Comparison of ENCODE assay signal across 34 cellular contexts in the genomic region with DNA sequence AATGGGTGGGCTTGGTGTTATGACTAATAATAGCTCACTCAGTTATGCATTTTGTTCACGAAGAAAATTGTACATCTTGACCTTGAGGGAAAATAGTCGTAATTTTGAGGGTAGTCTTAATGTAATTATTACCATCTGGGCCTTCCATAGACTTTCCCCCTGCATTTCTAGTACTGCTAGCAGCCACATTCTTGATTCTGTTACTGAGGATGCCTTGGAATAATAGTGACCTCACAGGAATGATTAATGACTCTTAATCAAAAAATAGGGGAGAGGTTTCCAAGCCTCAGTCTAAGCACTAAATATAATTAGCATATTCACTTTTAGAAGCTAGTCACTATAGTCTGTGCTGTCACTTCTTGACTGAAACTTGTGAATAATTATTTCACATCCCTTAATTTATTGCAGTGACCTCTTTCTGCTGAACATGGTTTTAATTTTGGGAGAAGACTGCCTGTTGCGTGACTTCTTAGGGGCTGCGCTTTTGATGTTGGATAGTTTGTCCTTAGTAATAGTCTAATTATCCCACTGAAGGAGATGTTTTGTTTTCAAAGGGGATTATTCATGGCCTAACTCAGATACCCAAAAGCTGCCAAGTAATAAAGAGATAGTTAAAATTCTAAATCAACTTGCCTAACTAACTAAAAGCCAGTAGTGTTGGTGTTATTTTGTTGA.
A peak's percentile ranks its signal among the peaks of the same experiment; 100 is the strongest.
DNase-seq lines count a peak whose midpoint lies in the region; ATAC-seq, FAIRE-seq and TF ChIP-seq lines count a peak whose summit lies in the region.
"Had no signal": no experiment of that assay in that cellular context is flagged by ENCODE, and none has a peak within 500 bp of the region (broad histone marks: within the 10 kb centered on the region; RNA-seq: fewer than 3 reads in every experiment).

No MANE protein-coding gene starts in this region.

- H3K9ac ChIP-seq in SK-N-SH: no peak overlapping the region
- H3K9ac ChIP-seq in mesenchymal stem cell (ENCODE audit: low read length): peak overlapping the region; percentile 46
- H3K9ac ChIP-seq: KMS-11 had no signal

- POLR2A ChIA-PET in SK-N-SH (lab: Yijun Ruan, JAX): no interaction called here

- no peak overlapping the region for H3K23ac ChIP-seq in mesenchymal stem cell (ENCODE audit: low read length in 2 of 2)

- no peak overlapping the region for H3K14ac ChIP-seq in mesenchymal stem cell (ENCODE audit: low read length in 2 of 2)

- no peak for TF ChIP-seq RAD21 in SK-N-SH (IDR thresholded peaks at IDR 0.05; ENCODE audit: low read length)

- H3K27ac ChIP-seq in SK-N-SH (ENCODE audit: low read depth in 2 of 2, low read length in 1 of 2) (no peak overlapping the region), mesenchymal stem cell (ENCODE audit: low read length, poor library complexity, severe bottlenecking) (no peak overlapping the region), dorsolateral prefrontal cortex (no peak overlapping the region), small intestine (ENCODE audit: low read depth in 1 of 2, low read length in 1 of 2) (no peak overlapping the region), left ventricle myocardium inferior (replicated peaks) (no peak overlapping the region), lower lobe of right lung (no peak overlapping the region)
- H3K27ac ChIP-seq: 22Rv1, breast epithelium, gastrocnemius medialis, HL-60, KMS-11, ovary had no signal

- no peak overlapping the region for H2BK12ac ChIP-seq in mesenchymal stem cell (ENCODE audit: low read length in 2 of 2)

- H4K20me1 ChIP-seq in SK-N-SH (ENCODE audit: insufficient read depth): no peaks in the 10 kb centered on the region

- H3K9me2 ChIP-seq in SK-N-SH: no peaks in the 10 kb centered on the region

- H3F3A ChIP-seq in SK-N-SH (replicated peaks; ENCODE audit: insufficient read depth): no peaks in the 10 kb centered on the region

- no peak for TF ChIP-seq EP300 in SK-N-SH (IDR thresholded peaks at IDR 0.05; ENCODE audit: borderline replicate concordance in 1 of 2, low read depth in 1 of 2, low read length in 1 of 2)

- H3K4me3 ChIP-seq in SK-N-SH (ENCODE audit: low read depth in 2 of 2, low read length in 1 of 2) (no peak overlapping the region), mesenchymal stem cell (ENCODE audit: insufficient read depth in 1 of 2, low read depth in 1 of 2, low read length in 2 of 2) (no peak overlapping the region), dorsolateral prefrontal cortex (no peak overlapping the region), small intestine (ENCODE audit: low read depth in 1 of 2, low read length in 2 of 2) (no peak overlapping the region), left ventricle myocardium inferior (no peak overlapping the region), lower lobe of right lung (no peak overlapping the region)
- H3K4me3 ChIP-seq: breast epithelium, gastrocnemius medialis, ovary had no signal

- no peak for DNase-seq in SK-N-SH
- DNase-seq in astrocyte of the hippocampus (ENCODE audit: low read depth, low spot score): peak; percentile 53
- no peak for DNase-seq in mesenchymal stem cell
- no peak for DNase-seq in dorsolateral prefrontal cortex
- DNase-seq in small intestine: no peak
- DNase-seq in left ventricle myocardium inferior: no peak
- no peak for DNase-seq in lower lobe of right lung
- DNase-seq: activated CD4-positive, alpha-beta T cell treated with anti-CD3 and anti-CD28 coated beads, Interleukin-2, amount 50 U/mL, for 48 hours; activated CD8-positive, alpha-beta memory T cell treated with anti-CD3 and anti-CD28 coated beads, Interleukin-2, amount 50 U/mL, for 4 hours; activated naive CD4-positive, alpha-beta T cell treated with anti-CD3 and anti-CD28 coated beads, Interleukin-2, amount 10 ng/mL, durations not matched to agents 7 days and 5 days; amniotic stem cell; BE2C; effector CD4-positive, alpha-beta T cell; erythroblast; gastrocnemius medialis; hippocampal formation; NCI-H1417; NCI-H2081; NCI-H774; ovary; retina; RPMI8226; stimulated activated CD4-positive, alpha-beta T cell treated with anti-CD3 and anti-CD28 coated beads, Interleukin-4, amount 100 ng/mL, for 24 hours; T-helper 17 cell had no signal

- H4K8ac ChIP-seq in mesenchymal stem cell (ENCODE audit: low read length): no peak overlapping the region

- no peak overlapping the region for H3K18ac ChIP-seq in mesenchymal stem cell (ENCODE audit: low read depth in 1 of 2, low read length in 2 of 2)

- H3K4me1 ChIP-seq in SK-N-SH (ENCODE audit: control insufficient read depth in 1 of 2, insufficient read depth in 2 of 2, low read depth in 1 of 2, low read length in 1 of 2) (peaks cover 0 to 2% of the 10 kb centered on the region in 2 experiments; a peak in 1 of 4 replicates), mesenchymal stem cell (ENCODE audit: control insufficient read depth, insufficient read depth, low read depth, low read length) (no peaks in the 10 kb centered on the region), small intestine (ENCODE audit: control insufficient read depth in 2 of 2, insufficient read depth in 1 of 2, low read depth in 1 of 2, low read length in 1 of 2) (no peaks in the 10 kb centered on the region), left ventricle myocardium inferior (no peaks in the 10 kb centered on the region), lower lobe of right lung (no peaks in the 10 kb centered on the region)
- H3K4me1 ChIP-seq: BE2C, breast epithelium, gastrocnemius medialis had no signal

- 41% methylated on average over 4 of the region's 4 CpGs for WGBS in SK-N-SH (ENCODE audit: low lambda C conversion rate)
- 89% methylated on average over 4 of the region's 4 CpGs for WGBS in mesenchymal stem cell
- 71 to 79% (median 72%) methylated on average over 4 of the region's 4 CpGs for WGBS in small intestine, 3 donors

- intact Hi-C loops in dorsolateral prefrontal cortex (cut with DNase I) (no loop called here), left ventricle myocardium inferior (cut with micrococcal nuclease) (no loop called here), lower lobe of right lung (cut with DNase I) (no loop called here)

- H3K79me1 ChIP-seq in mesenchymal stem cell (replicated peaks; ENCODE audit: low read length, poor library complexity, severe bottlenecking): no peaks in the 10 kb centered on the region

- CTCF ChIA-PET in SK-N-SH (lab: Yijun Ruan, JAX): interaction anchor here (1.0 to 1.2 kb wide), 3 partner anchors 11 to 26 kb away, joined by 3 read pairs; no protein-coding TSS in a partner anchor

- H2BK15ac ChIP-seq in mesenchymal stem cell (ENCODE audit: low read depth, poor library complexity, severe bottlenecking): no peak overlapping the region

- TF ChIP-seq CTCF in SK-N-SH (IDR thresholded peaks at IDR 0.05): no peak
- TF ChIP-seq CTCF in dorsolateral prefrontal cortex (IDR thresholded peaks at IDR 0.05 in 54 of 56, conservative IDR thresholded peaks at IDR 0.05 in 2 of 56; ENCODE audit: low read depth in 1 of 56, partially characterized antibody in 56 of 56): no peak
- no peak for TF ChIP-seq CTCF in left ventricle myocardium inferior (IDR thresholded peaks at IDR 0.05; ENCODE audit: borderline replicate concordance)
- no peak for TF ChIP-seq CTCF in lower lobe of right lung (IDR thresholded peaks at IDR 0.05)

- no peak overlapping the region for H2BK120ac ChIP-seq in mesenchymal stem cell (ENCODE audit: low read depth, low read length)

- no peak overlapping the region for H3K4ac ChIP-seq in mesenchymal stem cell (ENCODE audit: low read depth in 1 of 2, low read length in 2 of 2)

- H2BK5ac ChIP-seq in mesenchymal stem cell (ENCODE audit: low read depth, low read length, poor library complexity, severe bottlenecking): no peak overlapping the region

- ATAC-seq in SK-N-SH treated with all-trans-retinoic acid at 6 μM for 48 hours (no peak), lower lobe of right lung (no peak)
- ATAC-seq: activated CD4-positive, CD25-positive, alpha-beta regulatory T cell treated with anti-CD3 and anti-CD28 coated beads, Interleukin-2, amount 50 U/mL, for 24 hours; gastrocnemius medialis; HCT116; left lobe of liver; natural killer cell treated with Interleukin-12 subunit alpha and Interleukin-12 subunit beta and Interleukin-15 and Interleukin-18, amount 100 ng/mL, for 72 hours; stimulated activated effector memory CD8-positive, alpha-beta T cell treated with anti-CD3 and anti-CD28 coated beads, Interleukin-12 subunit alpha, Interleukin-12 subunit beta, amount 100 ng/mL, for 72 hours; T-helper 17 cell had no signal

- no peak overlapping the region for H2AFZ ChIP-seq in SK-N-SH (ENCODE audit: low read depth)
- H2AFZ ChIP-seq in mesenchymal stem cell (ENCODE audit: low read depth, low read length): no peak overlapping the region

- no peaks in the 10 kb centered on the region for H3K9me3 ChIP-seq in SK-N-SH
- H3K9me3 ChIP-seq in mesenchymal stem cell (ENCODE audit: control insufficient read depth, low read length): no peaks in the 10 kb centered on the region
- H3K9me3 ChIP-seq in small intestine (ENCODE audit: control insufficient read depth, low read depth): no peaks in the 10 kb centered on the region
- H3K9me3 ChIP-seq in left ventricle myocardium inferior (replicated peaks): no peaks in the 10 kb centered on the region
- H3K9me3 ChIP-seq in lower lobe of right lung: no peaks in the 10 kb centered on the region
- H3K9me3 ChIP-seq: BE2C, breast epithelium, gastrocnemius medialis, ovary had no signal

- H3K27me3 ChIP-seq in SK-N-SH (ENCODE audit: insufficient read depth) (no peaks in the 10 kb centered on the region), mesenchymal stem cell (ENCODE audit: control insufficient read depth in 1 of 2, insufficient read depth in 1 of 2, low read length in 2 of 2) (no peaks in the 10 kb centered on the region), dorsolateral prefrontal cortex (no peaks in the 10 kb centered on the region), small intestine (ENCODE audit: control insufficient read depth in 2 of 2, insufficient read depth in 2 of 2, low read length in 2 of 2) (no peaks in the 10 kb centered on the region), left ventricle myocardium inferior (ENCODE audit: low read depth) (no peaks in the 10 kb centered on the region), lower lobe of right lung (ENCODE audit: low read depth) (no peaks in the 10 kb centered on the region)
- H3K27me3 ChIP-seq: BE2C, breast epithelium, gastrocnemius medialis, ovary had no signal

- no peak for FAIRE-seq in small intestine (lab: Jason Lieb, UNC)

- H2AK5ac ChIP-seq in mesenchymal stem cell (ENCODE audit: low read length, severe bottlenecking): no peak overlapping the region

- H3K4me2 ChIP-seq in SK-N-SH (no peak overlapping the region), mesenchymal stem cell (ENCODE audit: low read length, poor library complexity, severe bottlenecking) (no peak overlapping the region)
- H3K4me2 ChIP-seq: KMS-11 had no signal

- H3K36me3 ChIP-seq in SK-N-SH (replicated peaks in 1 of 2; ENCODE audit: control insufficient read depth in 1 of 2, insufficient read depth in 2 of 2, low read length in 1 of 2) (no peaks in the 10 kb centered on the region), mesenchymal stem cell (ENCODE audit: control insufficient read depth in 1 of 2, insufficient read depth in 2 of 2, low read depth in 1 of 2, low read length in 2 of 2) (no peaks in the 10 kb centered on the region), small intestine (ENCODE audit: control insufficient read depth in 2 of 2, insufficient read depth in 2 of 2, low read length in 2 of 2) (no peaks in the 10 kb centered on the region), left ventricle myocardium inferior (no peaks in the 10 kb centered on the region), lower lobe of right lung (no peaks in the 10 kb centered on the region)
- H3K36me3 ChIP-seq: BE2C, breast epithelium, gastrocnemius medialis, ovary had no signal

- H3K79me2 ChIP-seq in SK-N-SH (ENCODE audit: insufficient read depth): no peaks in the 10 kb centered on the region

- H4K91ac ChIP-seq in mesenchymal stem cell (ENCODE audit: low read length): no peak overlapping the region
